1 cellular context compared by ENCODE assay signal in genomic region chr17:74754832-74755231, GRCh38.
TF ChIP-seq lines count a peak whose summit lies in the region.

No MANE protein-coding gene starts in this region.

TF ChIP-seq in K562, 482 proteins besides CTCF, POLR2A, EP300 and RAD21 (continues in another document):
- TF ChIP-seq CREM (IDR thresholded peaks at IDR 0.05; ENCODE audit: low read depth), result no peak
- TF ChIP-seq, protein P1, sequence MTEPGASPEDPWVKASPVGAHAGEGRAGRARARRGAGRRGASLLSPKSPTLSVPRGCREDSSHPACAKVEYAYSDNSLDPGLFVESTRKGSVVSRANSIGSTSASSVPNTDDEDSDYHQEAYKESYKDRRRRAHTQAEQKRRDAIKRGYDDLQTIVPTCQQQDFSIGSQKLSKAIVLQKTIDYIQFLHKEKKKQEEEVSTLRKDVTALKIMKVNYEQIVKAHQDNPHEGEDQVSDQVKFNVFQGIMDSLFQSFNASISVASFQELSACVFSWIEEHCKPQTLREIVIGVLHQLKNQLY (CRISPR knock-in tag; conservative IDR thresholded peaks at IDR 0.05), result no peak
- 0 out of 2 replicates have a peak, but pooled peaks have one; percentile 12 for TF ChIP-seq CXXC5 (CRISPR knock-in tag; IDR thresholded peaks at IDR 0.05)
- no peak for TF ChIP-seq TCF15 (CRISPR knock-in tag; IDR thresholded peaks at IDR 0.05)
- TF ChIP-seq ZC3H11A (IDR thresholded peaks at IDR 0.05; ENCODE audit: low read depth, low read length), result no peak
- TF ChIP-seq, protein P2, sequence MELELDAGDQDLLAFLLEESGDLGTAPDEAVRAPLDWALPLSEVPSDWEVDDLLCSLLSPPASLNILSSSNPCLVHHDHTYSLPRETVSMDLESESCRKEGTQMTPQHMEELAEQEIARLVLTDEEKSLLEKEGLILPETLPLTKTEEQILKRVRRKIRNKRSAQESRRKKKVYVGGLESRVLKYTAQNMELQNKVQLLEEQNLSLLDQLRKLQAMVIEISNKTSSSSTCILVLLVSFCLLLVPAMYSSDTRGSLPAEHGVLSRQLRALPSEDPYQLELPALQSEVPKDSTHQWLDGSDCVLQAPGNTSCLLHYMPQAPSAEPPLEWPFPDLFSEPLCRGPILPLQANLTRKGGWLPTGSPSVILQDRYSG (tag; conservative IDR thresholded peaks at IDR 0.05; ENCODE audit: low read depth), result no peak
- peak; percentile 3 for TF ChIP-seq ZFP36 (IDR thresholded peaks at IDR 0.05; ENCODE audit: low read depth, low read length, partially characterized antibody)
- no peak for TF ChIP-seq HMG20A (CRISPR knock-in tag; conservative IDR thresholded peaks at IDR 0.05)
- no peak for TF ChIP-seq SMARCE1 (IDR thresholded peaks at IDR 0.05)
- TF ChIP-seq RBM34 (IDR thresholded peaks at IDR 0.05; ENCODE audit: borderline replicate concordance, insufficient read depth, low read length), result no peak
- TF ChIP-seq SFPQ (IDR thresholded peaks at IDR 0.05; ENCODE audit: low read depth, low read length), result no peak
- TF ChIP-seq HOXB6 (CRISPR knock-in tag; IDR thresholded peaks at IDR 0.05; ENCODE audit: borderline replicate concordance), result no peak
- TF ChIP-seq, protein P3, sequence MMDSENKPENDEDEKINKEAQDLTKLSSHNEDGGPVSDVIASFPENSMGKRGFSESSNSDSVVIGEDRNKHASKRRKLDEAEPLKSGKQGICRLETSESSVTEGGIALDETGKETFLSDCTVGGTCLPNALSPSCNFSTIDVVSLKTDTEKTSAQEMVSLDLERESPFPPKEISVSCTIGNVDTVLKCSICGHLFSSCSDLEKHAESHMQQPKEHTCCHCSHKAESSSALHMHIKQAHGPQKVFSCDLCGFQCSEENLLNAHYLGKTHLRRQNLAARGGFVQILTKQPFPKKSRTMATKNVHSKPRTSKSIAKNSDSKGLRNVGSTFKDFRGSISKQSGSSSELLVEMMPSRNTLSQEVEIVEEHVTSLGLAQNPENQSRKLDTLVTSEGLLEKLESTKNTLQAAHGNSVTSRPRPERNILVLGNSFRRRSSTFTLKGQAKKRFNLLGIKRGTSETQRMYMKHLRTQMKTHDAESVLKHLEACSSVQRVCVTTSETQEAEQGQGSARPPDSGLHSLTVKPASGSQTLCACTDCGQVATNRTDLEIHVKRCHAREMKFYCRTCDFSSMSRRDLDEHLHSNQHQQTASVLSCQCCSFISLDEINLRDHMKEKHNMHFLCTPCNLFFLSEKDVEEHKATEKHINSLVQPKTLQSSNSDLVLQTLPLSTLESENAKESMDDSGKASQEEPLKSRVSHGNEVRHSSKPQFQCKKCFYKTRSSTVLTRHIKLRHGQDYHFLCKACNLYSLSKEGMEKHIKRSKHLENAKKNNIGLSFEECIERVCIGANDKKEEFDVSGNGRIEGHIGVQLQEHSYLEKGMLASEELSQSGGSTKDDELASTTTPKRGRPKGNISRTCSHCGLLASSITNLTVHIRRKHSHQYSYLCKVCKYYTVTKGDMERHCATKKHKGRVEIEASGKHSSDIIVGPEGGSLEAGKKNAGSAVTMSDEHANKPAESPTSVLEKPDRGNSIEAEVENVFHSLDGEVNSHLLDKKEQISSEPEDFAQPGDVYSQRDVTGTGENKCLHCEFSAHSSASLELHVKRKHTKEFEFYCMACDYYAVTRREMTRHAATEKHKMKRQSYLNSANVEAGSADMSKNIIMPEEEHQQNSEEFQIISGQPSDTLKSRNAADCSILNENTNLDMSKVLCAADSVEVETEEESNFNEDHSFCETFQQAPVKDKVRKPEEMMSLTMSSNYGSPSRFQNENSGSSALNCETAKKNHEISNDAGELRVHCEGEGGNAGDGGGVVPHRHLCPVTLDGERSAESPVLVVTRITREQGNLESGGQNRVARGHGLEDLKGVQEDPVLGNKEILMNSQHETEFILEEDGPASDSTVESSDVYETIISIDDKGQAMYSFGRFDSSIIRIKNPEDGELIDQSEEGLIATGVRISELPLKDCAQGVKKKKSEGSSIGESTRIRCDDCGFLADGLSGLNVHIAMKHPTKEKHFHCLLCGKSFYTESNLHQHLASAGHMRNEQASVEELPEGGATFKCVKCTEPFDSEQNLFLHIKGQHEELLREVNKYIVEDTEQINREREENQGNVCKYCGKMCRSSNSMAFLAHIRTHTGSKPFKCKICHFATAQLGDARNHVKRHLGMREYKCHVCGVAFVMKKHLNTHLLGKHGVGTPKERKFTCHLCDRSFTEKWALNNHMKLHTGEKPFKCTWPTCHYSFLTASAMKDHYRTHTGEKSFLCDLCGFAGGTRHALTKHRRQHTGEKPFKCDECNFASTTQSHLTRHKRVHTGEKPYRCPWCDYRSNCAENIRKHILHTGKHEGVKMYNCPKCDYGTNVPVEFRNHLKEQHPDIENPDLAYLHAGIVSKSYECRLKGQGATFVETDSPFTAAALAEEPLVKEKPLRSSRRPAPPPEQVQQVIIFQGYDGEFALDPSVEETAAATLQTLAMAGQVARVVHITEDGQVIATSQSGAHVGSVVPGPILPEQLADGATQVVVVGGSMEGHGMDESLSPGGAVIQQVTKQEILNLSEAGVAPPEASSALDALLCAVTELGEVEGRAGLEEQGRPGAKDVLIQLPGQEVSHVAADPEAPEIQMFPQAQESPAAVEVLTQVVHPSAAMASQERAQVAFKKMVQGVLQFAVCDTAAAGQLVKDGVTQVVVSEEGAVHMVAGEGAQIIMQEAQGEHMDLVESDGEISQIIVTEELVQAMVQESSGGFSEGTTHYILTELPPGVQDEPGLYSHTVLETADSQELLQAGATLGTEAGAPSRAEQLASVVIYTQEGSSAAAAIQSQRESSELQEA (IDR thresholded peaks at IDR 0.05; ENCODE audit: low read depth), result no peak
- no peak for TF ChIP-seq BDP1 (IDR thresholded peaks at IDR 0.05; ENCODE audit: insufficient read depth, insufficient read length)
- no peak for TF ChIP-seq ELF1 (tag; IDR thresholded peaks at IDR 0.05)
- peak in 1 of 2 experiments; percentile 39 for TF ChIP-seq E2F6 (IDR thresholded peaks at IDR 0.05; ENCODE audit: borderline replicate concordance in 1 of 2, extremely low read depth in 1 of 2, insufficient read depth in 1 of 2, insufficient read length in 1 of 2, low read depth in 1 of 2, low read length in 1 of 2, poor library complexity in 1 of 2, severe bottlenecking in 1 of 2)
- TF ChIP-seq ZZZ3 (IDR thresholded peaks at IDR 0.05), result no peak
- TF ChIP-seq, protein P4, sequence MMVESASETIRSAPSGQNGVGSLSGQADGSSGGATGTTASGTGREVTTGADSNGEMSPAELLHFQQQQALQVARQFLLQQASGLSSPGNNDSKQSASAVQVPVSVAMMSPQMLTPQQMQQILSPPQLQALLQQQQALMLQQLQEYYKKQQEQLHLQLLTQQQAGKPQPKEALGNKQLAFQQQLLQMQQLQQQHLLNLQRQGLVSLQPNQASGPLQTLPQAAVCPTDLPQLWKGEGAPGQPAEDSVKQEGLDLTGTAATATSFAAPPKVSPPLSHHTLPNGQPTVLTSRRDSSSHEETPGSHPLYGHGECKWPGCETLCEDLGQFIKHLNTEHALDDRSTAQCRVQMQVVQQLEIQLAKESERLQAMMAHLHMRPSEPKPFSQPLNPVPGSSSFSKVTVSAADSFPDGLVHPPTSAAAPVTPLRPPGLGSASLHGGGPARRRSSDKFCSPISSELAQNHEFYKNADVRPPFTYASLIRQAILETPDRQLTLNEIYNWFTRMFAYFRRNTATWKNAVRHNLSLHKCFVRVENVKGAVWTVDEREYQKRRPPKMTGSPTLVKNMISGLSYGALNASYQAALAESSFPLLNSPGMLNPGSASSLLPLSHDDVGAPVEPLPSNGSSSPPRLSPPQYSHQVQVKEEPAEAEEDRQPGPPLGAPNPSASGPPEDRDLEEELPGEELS (CRISPR knock-in tag; IDR thresholded peaks at IDR 0.05; ENCODE audit: borderline replicate concordance), result no peak
- no peak for TF ChIP-seq MAZ (CRISPR knock-in tag; conservative IDR thresholded peaks at IDR 0.05 in 1 of 2, IDR thresholded peaks at IDR 0.05 in 1 of 2)
- no peak for TF ChIP-seq TBP (optimal IDR thresholded peaks at IDR 0.05; ENCODE audit: low read depth, low read length)
- no peak for TF ChIP-seq DMBX1 (CRISPR knock-in tag; IDR thresholded peaks at IDR 0.05; ENCODE audit: borderline replicate concordance)
- peak; percentile 90 for TF ChIP-seq BCOR (IDR thresholded peaks at IDR 0.05)
- no peak for TF ChIP-seq RUNX1 (IDR thresholded peaks at IDR 0.05; ENCODE audit: low read depth)
- TF ChIP-seq, protein P5, sequence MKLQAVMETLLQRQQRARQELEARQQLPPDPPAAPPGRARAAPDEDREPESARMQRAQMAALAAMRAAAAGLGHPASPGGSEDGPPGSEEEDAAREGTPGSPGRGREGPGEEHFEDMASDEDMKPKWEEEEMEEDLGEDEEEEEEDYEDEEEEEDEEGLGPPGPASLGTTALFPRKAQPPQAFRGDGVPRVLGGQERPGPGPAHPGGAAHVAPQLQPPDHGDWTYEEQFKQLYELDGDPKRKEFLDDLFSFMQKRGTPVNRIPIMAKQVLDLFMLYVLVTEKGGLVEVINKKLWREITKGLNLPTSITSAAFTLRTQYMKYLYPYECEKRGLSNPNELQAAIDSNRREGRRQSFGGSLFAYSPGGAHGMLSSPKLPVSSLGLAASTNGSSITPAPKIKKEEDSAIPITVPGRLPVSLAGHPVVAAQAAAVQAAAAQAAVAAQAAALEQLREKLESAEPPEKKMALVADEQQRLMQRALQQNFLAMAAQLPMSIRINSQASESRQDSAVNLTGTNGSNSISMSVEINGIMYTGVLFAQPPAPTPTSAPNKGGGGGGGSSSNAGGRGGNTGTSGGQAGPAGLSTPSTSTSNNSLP (IDR thresholded peaks at IDR 0.05; ENCODE audit: borderline replicate concordance, low read depth, low read length), result no peak
- no peak for TF ChIP-seq SMC3 (conservative IDR thresholded peaks at IDR 0.05; ENCODE audit: insufficient read depth, low read depth, low read length)
- no peak for TF ChIP-seq ILF3 (IDR thresholded peaks at IDR 0.05; ENCODE audit: borderline replicate concordance)
- no peak for TF ChIP-seq LARP7 (IDR thresholded peaks at IDR 0.05)
- peak; percentile 48; the same call in 1 of the 2 replicates for TF ChIP-seq SMARCA5 (IDR thresholded peaks at IDR 0.05)
- no peak for TF ChIP-seq ZNF695 (CRISPR knock-in tag; IDR thresholded peaks at IDR 0.05)
- no peak for TF ChIP-seq COPS2 (conservative IDR thresholded peaks at IDR 0.05)
- TF ChIP-seq, protein P6, sequence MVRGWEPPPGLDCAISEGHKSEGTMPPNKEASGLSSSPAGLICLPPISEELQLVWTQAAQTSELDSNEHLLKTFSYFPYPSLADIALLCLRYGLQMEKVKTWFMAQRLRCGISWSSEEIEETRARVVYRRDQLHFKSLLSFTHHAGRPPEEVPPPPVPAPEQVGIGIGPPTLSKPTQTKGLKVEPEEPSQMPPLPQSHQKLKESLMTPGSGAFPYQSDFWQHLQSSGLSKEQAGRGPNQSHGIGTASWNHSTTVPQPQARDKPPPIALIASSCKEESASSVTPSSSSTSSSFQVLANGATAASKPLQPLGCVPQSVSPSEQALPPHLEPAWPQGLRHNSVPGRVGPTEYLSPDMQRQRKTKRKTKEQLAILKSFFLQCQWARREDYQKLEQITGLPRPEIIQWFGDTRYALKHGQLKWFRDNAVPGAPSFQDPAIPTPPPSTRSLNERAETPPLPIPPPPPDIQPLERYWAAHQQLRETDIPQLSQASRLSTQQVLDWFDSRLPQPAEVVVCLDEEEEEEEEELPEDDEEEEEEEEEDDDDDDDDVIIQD (CRISPR knock-in tag; IDR thresholded peaks at IDR 0.05), result no peak
- TF ChIP-seq ETV6 (IDR thresholded peaks at IDR 0.05; ENCODE audit: borderline replicate concordance in 1 of 2, low read depth in 2 of 2, low read length in 1 of 2), result no peak
- no peak for TF ChIP-seq ETV6 (CRISPR knock-in tag; IDR thresholded peaks at IDR 0.05; ENCODE audit: borderline replicate concordance)
- no peak for TF ChIP-seq SP2 (IDR thresholded peaks at IDR 0.05; ENCODE audit: extremely low read depth, low read depth, low read length, poor library complexity, severe bottlenecking)
- TF ChIP-seq, protein P7, sequence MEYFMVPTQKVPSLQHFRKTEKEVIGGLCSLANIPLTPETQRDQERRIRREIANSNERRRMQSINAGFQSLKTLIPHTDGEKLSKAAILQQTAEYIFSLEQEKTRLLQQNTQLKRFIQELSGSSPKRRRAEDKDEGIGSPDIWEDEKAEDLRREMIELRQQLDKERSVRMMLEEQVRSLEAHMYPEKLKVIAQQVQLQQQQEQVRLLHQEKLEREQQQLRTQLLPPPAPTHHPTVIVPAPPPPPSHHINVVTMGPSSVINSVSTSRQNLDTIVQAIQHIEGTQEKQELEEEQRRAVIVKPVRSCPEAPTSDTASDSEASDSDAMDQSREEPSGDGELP (CRISPR knock-in tag; IDR thresholded peaks at IDR 0.05; ENCODE audit: borderline replicate concordance), result no peak
- TF ChIP-seq ESRRA (IDR thresholded peaks at IDR 0.05; ENCODE audit: borderline replicate concordance, low read depth), result peak; percentile 58; the same call in 1 of the 2 replicates
- no peak for TF ChIP-seq ZNF232 (CRISPR knock-in tag; IDR thresholded peaks at IDR 0.05)
- no peak for TF ChIP-seq HSF4 (CRISPR knock-in tag; IDR thresholded peaks at IDR 0.05; ENCODE audit: borderline replicate concordance)
